In genomic region chr17:75769536-75769935, GRCh38 we compare ENCODE assay signal across 17 cellular contexts. TPM values are rescaled to one million over a fixed set of nuclear protein-coding genes. Genes with fewer than 3 reads are reported as not detected.
DNase-seq lines count a peak whose midpoint lies in the region; ATAC-seq, FAIRE-seq and TF ChIP-seq lines count a peak whose summit lies in the region.
"Had no signal": no experiment of that assay in that cellular context is flagged by ENCODE, and none has a peak within 500 bp of the region (broad histone marks: within the 10 kb centered on the region; RNA-seq: fewer than 3 reads in every experiment).

No MANE protein-coding gene starts in this region.

- no peak for TF ChIP-seq POLR2A in A549 (IDR thresholded peaks at IDR 0.05; ENCODE audit: low read length)

- DNase-seq in A549 (ENCODE audit: low read depth in 1 of 2, low spot score in 1 of 2) (no peak), DMS53 treated with DMSO at 0.1 percent for 48 hours (lab: John Stamatoyannopoulos, UW; ENCODE audit: unreplicated experiment) (peak; percentile 70), NCI-H774 (lab: John Stamatoyannopoulos, UW) (peak; percentile 82), NCI-H1048 (lab: John Stamatoyannopoulos, UW) (no peak), RWPE1 (ENCODE audit: low spot score) (no peak), MV-4-11 (lab: John Stamatoyannopoulos, UW) (no peak)
- DNase-seq: GF-D8; NCI-H1092 treated with DMSO at 0.1 percent for 48 hours; NCI-H446; SJCRH30; stimulated activated CD4-positive, alpha-beta T cell treated with anti-CD3 and anti-CD28 coated beads, Interleukin-4, amount 100 ng/mL, for 1 hour had no signal

- H3K4me2 ChIP-seq in A549: no peak overlapping the region

- TF ChIP-seq CTCF in A549 (IDR thresholded peaks at IDR 0.05): no peak
- no peak for TF ChIP-seq CTCF in RWPE1 (conservative IDR thresholded peaks at IDR 0.05; ENCODE audit: low read depth)

- CTCF ChIA-PET in A549 (lab: Yijun Ruan, JAX): interaction anchor here (0.6 to 5.4 kb wide), 13 partner anchors 9 to 352 kb away, joined by 3 to 30 read pairs (median 5); partner anchors contain the start of genes MRPL38, SMIM5 and TRIM65
- CTCF ChIA-PET in RWPE1 (lab: Yijun Ruan, JAX): interaction anchor here (0.7 to 0.9 kb wide), 2 partner anchors 10 to 120 kb away, joined by 3 read pairs; no protein-coding TSS in a partner anchor

- H3K9me3 ChIP-seq in A549: no peaks in the 10 kb centered on the region
- H3K9me3 ChIP-seq: breast epithelium, SJCRH30 had no signal

- no peak for TF ChIP-seq EP300 in A549 (IDR thresholded peaks at IDR 0.05)

- POLR2A ChIA-PET in A549 (lab: Yijun Ruan, JAX): interaction anchor here (1.8 kb wide), 1 partner anchor 11 kb away, joined by 24 read pairs; no protein-coding TSS in a partner anchor
- POLR2A ChIA-PET in RWPE1 (lab: Yijun Ruan, JAX; ENCODE audit: low non-redundant PET): interaction anchor here (0.6 kb wide), 1 partner anchor 21 kb away, joined by 3 read pairs; no protein-coding TSS in a partner anchor

- no peak for FAIRE-seq in A549 (lab: Jason Lieb, UNC)
- peak; percentile 5 for FAIRE-seq in islet of Langerhans (lab: Jason Lieb, UNC)
- FAIRE-seq: GM12878 had no signal

- no peak overlapping the region for H3K4me3 ChIP-seq in A549
- H3K4me3 ChIP-seq: breast epithelium, GM12878, SJCRH30 had no signal

- TF ChIP-seq RAD21 in A549 (conservative IDR thresholded peaks at IDR 0.05 in 1 of 2, IDR thresholded peaks at IDR 0.05 in 1 of 2): no peak

- no peak overlapping the region for H3K27ac ChIP-seq in A549
- H3K27ac ChIP-seq in RWPE1: no peak overlapping the region
- H3K27ac ChIP-seq: breast epithelium, SJCRH30 had no signal

- ATAC-seq in A549 (no peak), GM18868 (IDR thresholded peaks at IDR 0.05; ENCODE audit: unreplicated experiment) (no peak)
- ATAC-seq: activated CD4-positive, CD25-positive, alpha-beta regulatory T cell treated with anti-CD3 and anti-CD28 coated beads, Interleukin-2, amount 50 U/mL, for 24 hours; esophagus mucosa; GM12878 had no signal

- 60% methylated on average over 3 of the region's 3 CpGs for WGBS in A549 (ENCODE audit: missing lambda C conversion rate)

- H3K4me1 ChIP-seq in A549: no peaks in the 10 kb centered on the region
- H3K4me1 ChIP-seq: breast epithelium had no signal

TF ChIP-seq in A549, 52 proteins besides CTCF, POLR2A, EP300 and RAD21:
- TF ChIP-seq CHD2 (IDR thresholded peaks at IDR 0.05; ENCODE audit: low read length, partially characterized antibody): no peak
- TF ChIP-seq ESRRA (IDR thresholded peaks at IDR 0.05; ENCODE audit: borderline replicate concordance, low read length): peak; percentile 63; the same call in 1 of the 2 replicates

RNA-seq across cellular contexts. Expression of gene GALK1, which starts 4.5 kb away (rescaled TPM):
- 20.7 and 21.3 TPM in 2 replicates for polyA plus RNA-seq in A549 (2011; rRNA removed)
- polyA plus RNA-seq in A549 (2012; cell fraction: cytosol; rRNA removed): 70.7 and 89.2 TPM in 2 replicates
- polyA plus RNA-seq in A549 (2012; cell fraction: nucleus; rRNA removed): 111 and 163 TPM in 2 replicates
- polyA plus RNA-seq in A549 (2017; fragmentation: RNase III; extraction: RNeasy Plus Mini Kit Qiagen cat#74134 plus additional on column Dnase treatment): 50.9 to 55.6 TPM (median 54.3 TPM) in 3 replicates
- polyA minus RNA-seq in A549 (2011; rRNA and poly(A)+ RNA removed): 18.7 and 33.3 TPM in 2 replicates

RNA-seq across cellular contexts. Expression of gene UNK, which starts 15.1 kb away (rescaled TPM):
- polyA plus RNA-seq in A549 (2011; rRNA removed) (34.5 and 40.0 TPM in 2 replicates), A549 (2017; fragmentation: RNase III; extraction: RNeasy Plus Mini Kit Qiagen cat#74134 plus additional on column Dnase treatment) (27.0 to 31.5 TPM (median 29.1 TPM) in 3 replicates)
- 23.9 and 28.2 TPM in 2 replicates for polyA plus RNA-seq in A549 (2012; cell fraction: cytosol; rRNA removed)
- 42.4 and 50.7 TPM in 2 replicates for polyA plus RNA-seq in A549 (2012; cell fraction: nucleus; rRNA removed)
- 27.2 and 33.9 TPM in 2 replicates for polyA minus RNA-seq in A549 (2011; rRNA and poly(A)+ RNA removed)

RNA-seq across cellular contexts. Expression of gene ITGB4, which starts 48.3 kb away (rescaled TPM):
- polyA plus RNA-seq in A549 (2011; rRNA removed): 19.8 and 20.6 TPM in 2 replicates
- 17.2 and 22.1 TPM in 2 replicates for polyA plus RNA-seq in A549 (2012; cell fraction: cytosol; rRNA removed)
- 77.1 and 140 TPM in 2 replicates for polyA plus RNA-seq in A549 (2012; cell fraction: nucleus; rRNA removed)
- 30.1 to 37.4 TPM (median 36.0 TPM) in 3 replicates for polyA plus RNA-seq in A549 (2017; fragmentation: RNase III; extraction: RNeasy Plus Mini Kit Qiagen cat#74134 plus additional on column Dnase treatment)
- polyA minus RNA-seq in A549 (2011; rRNA and poly(A)+ RNA removed): 53.3 and 59.6 TPM in 2 replicates

Comparison
In these comparisons a context has a peak if more than half of its experiments do, and no peak if none do; other contexts are left out.
1. DNase-seq: peak in DMS53 treated with DMSO at 0.1 percent for 48 hours (single experiment) and NCI-H774 (single experiment); none in A549 (0 of 2), NCI-H1048 (single experiment), RWPE1 (single experiment) and MV-4-11 (single experiment).